Comparison of ENCODE assay signal across 9 cellular contexts in genomic region chr10:4708123-4708759, GRCh38.
DNase-seq lines count a peak whose midpoint lies in the region; TF ChIP-seq lines count a peak whose summit lies in the region.
"Had no signal": no experiment of that assay in that cellular context is flagged by ENCODE, and none has a peak within 500 bp of the region (broad histone marks: within the 10 kb centered on the region; RNA-seq: fewer than 3 reads in every experiment).

No MANE protein-coding gene starts in this region.

- peak; percentile 30 for DNase-seq in activated CD4-positive, alpha-beta memory T cell treated with anti-CD3 and anti-CD28 coated beads for 36 hours
- no peak for DNase-seq in activated CD4-positive, alpha-beta memory T cell treated with anti-CD3 and anti-CD28 coated beads, Interleukin-2, amount 10 ng/mL, durations not matched to agents 7 days and 5 days
- DNase-seq in HEK293T (ENCODE audit: extremely low spot score) (peak; percentile 49), nephron progenitor cell (peak; percentile 17), NCI-H1436 treated with DMSO at 0.1 percent for 48 hours (lab: John Stamatoyannopoulos, UW) (no peak), NCI-H226 (no peak)
- peak; percentile 16 for DNase-seq in activated naive CD8-positive, alpha-beta T cell treated with anti-CD3 and anti-CD28 coated beads for 36 hours
- DNase-seq in activated effector memory CD4-positive, alpha-beta T cell treated with Interleukin-2 at 50 U/mL for 16 hours, result no peak
- DNase-seq: cortex of kidney had no signal

- POLR2A ChIA-PET in activated CD4-positive, alpha-beta memory T cell treated with anti-CD3 and anti-CD28 coated beads for 36 hours (lab: Charles Lee), result no interaction called here
- POLR2A ChIA-PET in activated CD4-positive, alpha-beta memory T cell treated with anti-CD3 and anti-CD28 coated beads, Interleukin-2, amount 10 ng/mL, durations not matched to agents 7 days and 5 days (lab: Charles Lee), result no interaction called here
- POLR2A ChIA-PET in HEK293T (lab: Yijun Ruan, JAX), result no interaction called here

- H3K9me3 Mint-ChIP-seq in activated CD4-positive, alpha-beta memory T cell treated with anti-CD3 and anti-CD28 coated beads for 36 hours, result no peaks in the 10 kb centered on the region
- H3K9me3 Mint-ChIP-seq in activated CD4-positive, alpha-beta memory T cell treated with anti-CD3 and anti-CD28 coated beads, Interleukin-2, amount 10 ng/mL, durations not matched to agents 7 days and 5 days, result no peaks in the 10 kb centered on the region
- H3K9me3 Mint-ChIP-seq in activated naive CD8-positive, alpha-beta T cell treated with anti-CD3 and anti-CD28 coated beads for 36 hours, result no peaks in the 10 kb centered on the region
- H3K9me3 Mint-ChIP-seq in nephron progenitor cell, result no peaks in the 10 kb centered on the region

- peak; percentile 23 for TF ChIP-seq CTCF in nephron progenitor cell (IDR thresholded peaks at IDR 0.05)

- no peak overlapping the region for H3K27ac Mint-ChIP-seq in activated CD4-positive, alpha-beta memory T cell treated with anti-CD3 and anti-CD28 coated beads for 36 hours
- no peak overlapping the region for H3K27ac Mint-ChIP-seq in activated CD4-positive, alpha-beta memory T cell treated with anti-CD3 and anti-CD28 coated beads, Interleukin-2, amount 10 ng/mL, durations not matched to agents 7 days and 5 days
- no peak overlapping the region for H3K27ac Mint-ChIP-seq in activated naive CD8-positive, alpha-beta T cell treated with anti-CD3 and anti-CD28 coated beads for 36 hours
- no peak overlapping the region for H3K27ac Mint-ChIP-seq in nephron progenitor cell

- H3K36me3 Mint-ChIP-seq in activated CD4-positive, alpha-beta memory T cell treated with anti-CD3 and anti-CD28 coated beads for 36 hours, result no peaks in the 10 kb centered on the region
- H3K36me3 Mint-ChIP-seq in activated CD4-positive, alpha-beta memory T cell treated with anti-CD3 and anti-CD28 coated beads, Interleukin-2, amount 10 ng/mL, durations not matched to agents 7 days and 5 days (ENCODE audit: low read depth), result no peaks in the 10 kb centered on the region
- no peaks in the 10 kb centered on the region for H3K36me3 Mint-ChIP-seq in activated naive CD8-positive, alpha-beta T cell treated with anti-CD3 and anti-CD28 coated beads for 36 hours
- H3K36me3 Mint-ChIP-seq in nephron progenitor cell (ENCODE audit: low read depth), result no peaks in the 10 kb centered on the region

- intact Hi-C loops in activated CD4-positive, alpha-beta memory T cell treated with anti-CD3 and anti-CD28 coated beads for 36 hours (cut with micrococcal nuclease), result no loop called here

- H3K27me3 Mint-ChIP-seq in activated CD4-positive, alpha-beta memory T cell treated with anti-CD3 and anti-CD28 coated beads for 36 hours, result peaks cover 14% of the 10 kb centered on the region
- H3K27me3 Mint-ChIP-seq in activated CD4-positive, alpha-beta memory T cell treated with anti-CD3 and anti-CD28 coated beads, Interleukin-2, amount 10 ng/mL, durations not matched to agents 7 days and 5 days, result peaks cover 1% of the 10 kb centered on the region
- H3K27me3 Mint-ChIP-seq in activated naive CD8-positive, alpha-beta T cell treated with anti-CD3 and anti-CD28 coated beads for 36 hours, result peaks cover 19% of the 10 kb centered on the region
- peaks cover 4% of the 10 kb centered on the region for H3K27me3 Mint-ChIP-seq in nephron progenitor cell (ENCODE audit: low read depth, poor library complexity)

- no peaks in the 10 kb centered on the region for H3K4me1 Mint-ChIP-seq in activated CD4-positive, alpha-beta memory T cell treated with anti-CD3 and anti-CD28 coated beads for 36 hours (ENCODE audit: low read depth)
- peaks cover 6% of the 10 kb centered on the region for H3K4me1 Mint-ChIP-seq in activated CD4-positive, alpha-beta memory T cell treated with anti-CD3 and anti-CD28 coated beads, Interleukin-2, amount 10 ng/mL, durations not matched to agents 7 days and 5 days
- H3K4me1 Mint-ChIP-seq in activated naive CD8-positive, alpha-beta T cell treated with anti-CD3 and anti-CD28 coated beads for 36 hours, result no peaks in the 10 kb centered on the region
- peaks cover 25% of the 10 kb centered on the region for H3K4me1 Mint-ChIP-seq in nephron progenitor cell

- CTCF ChIA-PET in activated CD4-positive, alpha-beta memory T cell treated with anti-CD3 and anti-CD28 coated beads for 36 hours (lab: Charles Lee), result no interaction called here
- CTCF ChIA-PET in activated CD4-positive, alpha-beta memory T cell treated with anti-CD3 and anti-CD28 coated beads, Interleukin-2, amount 10 ng/mL, durations not matched to agents 7 days and 5 days (lab: Charles Lee), result no interaction called here
- CTCF ChIA-PET in HEK293T (lab: Yijun Ruan, JAX), result no interaction called here

- no peak overlapping the region for H3K4me3 Mint-ChIP-seq in activated CD4-positive, alpha-beta memory T cell treated with anti-CD3 and anti-CD28 coated beads for 36 hours
- no peak overlapping the region for H3K4me3 Mint-ChIP-seq in activated CD4-positive, alpha-beta memory T cell treated with anti-CD3 and anti-CD28 coated beads, Interleukin-2, amount 10 ng/mL, durations not matched to agents 7 days and 5 days
- no peak overlapping the region for H3K4me3 Mint-ChIP-seq in activated naive CD8-positive, alpha-beta T cell treated with anti-CD3 and anti-CD28 coated beads for 36 hours
- no peak overlapping the region for H3K4me3 Mint-ChIP-seq in nephron progenitor cell

TF ChIP-seq in HEK293T, 16 proteins besides CTCF, POLR2A, EP300 and RAD21:
- TF ChIP-seq L3MBTL2 (conservative IDR thresholded peaks at IDR 0.05) (no peak), FOXA1 (IDR thresholded peaks at IDR 0.05) (no peak), HDGF (IDR thresholded peaks at IDR 0.05; ENCODE audit: borderline replicate concordance) (no peak), ZNF384 (IDR thresholded peaks at IDR 0.05) (no peak), FOXM1 (IDR thresholded peaks at IDR 0.05; ENCODE audit: borderline replicate concordance) (no peak), SUZ12 (IDR thresholded peaks at IDR 0.05) (no peak), ARNT (IDR thresholded peaks at IDR 0.05) (no peak), BHLHE40 (IDR thresholded peaks at IDR 0.05; ENCODE audit: borderline replicate concordance) (no peak), LEF1 (IDR thresholded peaks at IDR 0.05; ENCODE audit: borderline replicate concordance) (no peak), CTBP1 (IDR thresholded peaks at IDR 0.05; ENCODE audit: borderline replicate concordance) (no peak), ELF4 (IDR thresholded peaks at IDR 0.05) (no peak), NFRKB (IDR thresholded peaks at IDR 0.05) (no peak), SP1 (IDR thresholded peaks at IDR 0.05) (no peak), TARDBP (IDR thresholded peaks at IDR 0.05) (no peak), PKNOX1 (IDR thresholded peaks at IDR 0.05) (no peak), FOXK2 (IDR thresholded peaks at IDR 0.05) (no peak)

Comparison
In these comparisons a context has a peak if more than half of its experiments do, and no peak if none do; other contexts are left out.
1. DNase-seq: peak in activated CD4-positive, alpha-beta memory T cell treated with anti-CD3 and anti-CD28 coated beads for 36 hours (single experiment), HEK293T (single experiment), activated naive CD8-positive, alpha-beta T cell treated with anti-CD3 and anti-CD28 coated beads for 36 hours (single experiment) and nephron progenitor cell (single experiment); none in activated CD4-positive, alpha-beta memory T cell treated with anti-CD3 and anti-CD28 coated beads, Interleukin-2, amount 10 ng/mL, durations not matched to agents 7 days and 5 days (single experiment), NCI-H1436 treated with DMSO at 0.1 percent for 48 hours (single experiment), NCI-H226 (single experiment) and activated effector memory CD4-positive, alpha-beta T cell treated with Interleukin-2 at 50 U/mL for 16 hours (single experiment).